ENCODE assay signal across 11 cellular contexts in genomic region chr14:96167224-96168148, GRCh38. TPM values are rescaled to one million over a fixed set of nuclear protein-coding genes. Genes with fewer than 3 reads are reported as not detected.
DNase-seq lines count a peak whose midpoint lies in the region; ATAC-seq and TF ChIP-seq lines count a peak whose summit lies in the region.
"Had no signal": no experiment of that assay in that cellular context is flagged by ENCODE, and none has a peak within 500 bp of the region (broad histone marks: within the 10 kb centered on the region; RNA-seq: fewer than 3 reads in every experiment).

No MANE protein-coding gene starts in this region.

- H3K9me3 Mint-ChIP-seq in MCF 10A (ENCODE audit: unreplicated experiment) (no peaks in the 10 kb centered on the region), nephron progenitor cell (peaks cover 4% of the 10 kb centered on the region)
- H3K9me3 Mint-ChIP-seq: CD8-positive, alpha-beta T cell; stimulated activated naive CD8-positive, alpha-beta T cell treated with anti-CD3 and anti-CD28 coated beads, Interleukin-15, Interleukin-2, amounts not matched to agents 100 ng/mL and 50 ng/mL, for 24 hours had no signal

- H3K4me1 Mint-ChIP-seq in MCF 10A (ENCODE audit: insufficient read depth, unreplicated experiment), result peaks cover 5% of the 10 kb centered on the region
- H3K4me1 Mint-ChIP-seq in nephron progenitor cell, result peaks cover 21% of the 10 kb centered on the region

- no peak for ATAC-seq in GM21447 (IDR thresholded peaks at IDR 0.05; ENCODE audit: unreplicated experiment)
- ATAC-seq: CD8-positive, alpha-beta T cell had no signal

- H3K27ac Mint-ChIP-seq in MCF 10A (ENCODE audit: low read depth, unreplicated experiment) (no peak overlapping the region), nephron progenitor cell (no peak overlapping the region)
- H3K27ac Mint-ChIP-seq: CD8-positive, alpha-beta T cell; stimulated activated naive CD8-positive, alpha-beta T cell treated with anti-CD3 and anti-CD28 coated beads, Interleukin-15, Interleukin-2, amounts not matched to agents 100 ng/mL and 50 ng/mL, for 24 hours had no signal

- H3K27me3 Mint-ChIP-seq in MCF 10A (ENCODE audit: insufficient read depth, unreplicated experiment) (peaks cover 28% of the 10 kb centered on the region), nephron progenitor cell (ENCODE audit: low read depth, poor library complexity) (peaks cover 18% of the 10 kb centered on the region)

- no TSS peak for BruUV-seq in MCF 10A (replicated peaks; lab: Mats Ljungman, UMichigan)

- intact Hi-C loops in MCF 10A (cut with micrococcal nuclease), result loop anchor here (10.0 kb wide), 1 partner anchor 63 kb away; no protein-coding TSS in a partner anchor

- TF ChIP-seq CTCF in AG09319 (IDR thresholded peaks at IDR 0.05; ENCODE audit: low read depth, low read length) (no peak), MCF 10A (IDR thresholded peaks at IDR 0.05; ENCODE audit: unreplicated experiment) (no peak), nephron progenitor cell (IDR thresholded peaks at IDR 0.05) (no peak)

- H3K36me3 Mint-ChIP-seq in MCF 10A (ENCODE audit: insufficient read depth, unreplicated experiment) (no peaks in the 10 kb centered on the region), nephron progenitor cell (ENCODE audit: low read depth) (no peaks in the 10 kb centered on the region)
- H3K36me3 Mint-ChIP-seq: CD8-positive, alpha-beta T cell had no signal

- POLR2A ChIA-PET in MCF 10A (lab: Yijun Ruan, JAX), result interaction anchor here (0.6 to 1.1 kb wide), 4 partner anchors 20 to 181 kb away, joined by 3 to 4 read pairs (median 4); no protein-coding TSS in a partner anchor

- DNase-seq in AG09319 (ENCODE audit: extremely low read depth, low read depth) (peak; percentile 78), HT-29 (ENCODE audit: low spot score) (peak; percentile 69), MCF 10A (ENCODE audit: unreplicated experiment) (peak; percentile 58), kidney tubule cell (ENCODE audit: low spot score) (peak; percentile 81), occipital lobe (lab: John Stamatoyannopoulos, UW) (no peak), DMS79 (lab: John Stamatoyannopoulos, UW) (no peak), nephron progenitor cell (no peak)
- DNase-seq: central memory CD4-positive, alpha-beta T cell had no signal

- H3K4me3 Mint-ChIP-seq in MCF 10A (ENCODE audit: unreplicated experiment) (no peak overlapping the region), nephron progenitor cell (no peak overlapping the region)
- H3K4me3 Mint-ChIP-seq: CD8-positive, alpha-beta T cell; stimulated activated naive CD8-positive, alpha-beta T cell treated with anti-CD3 and anti-CD28 coated beads, Interleukin-15, Interleukin-2, amounts not matched to agents 100 ng/mL and 50 ng/mL, for 24 hours had no signal

- CTCF ChIA-PET in MCF 10A (lab: Yijun Ruan, JAX), result no interaction called here

RNA-seq across cellular contexts. Expression of gene BDKRB2, which starts 37.2 kb away (rescaled TPM):
- 0.05 TPM in 1 of 2 replicates, not detected in the other for total RNA-seq in HT-29 (2014; rRNA removed; shearing (Covaris generic))
- total RNA-seq in MCF 10A (2022), result 1.4 and 2.8 TPM in 2 replicates
- 0.16 TPM for total RNA-seq in occipital lobe
- total RNA-seq: CD8-positive, alpha-beta T cell had no signal

Comparison
In these comparisons a context has a peak if more than half of its experiments do, and no peak if none do; other contexts are left out.
1. DNase-seq: peak in AG09319 (single experiment), HT-29 (single experiment), MCF 10A (single experiment) and kidney tubule cell (single experiment); none in occipital lobe (single experiment), DMS79 (single experiment) and nephron progenitor cell (single experiment).